9 cellular contexts compared by ENCODE assay signal in the genomic region with DNA sequence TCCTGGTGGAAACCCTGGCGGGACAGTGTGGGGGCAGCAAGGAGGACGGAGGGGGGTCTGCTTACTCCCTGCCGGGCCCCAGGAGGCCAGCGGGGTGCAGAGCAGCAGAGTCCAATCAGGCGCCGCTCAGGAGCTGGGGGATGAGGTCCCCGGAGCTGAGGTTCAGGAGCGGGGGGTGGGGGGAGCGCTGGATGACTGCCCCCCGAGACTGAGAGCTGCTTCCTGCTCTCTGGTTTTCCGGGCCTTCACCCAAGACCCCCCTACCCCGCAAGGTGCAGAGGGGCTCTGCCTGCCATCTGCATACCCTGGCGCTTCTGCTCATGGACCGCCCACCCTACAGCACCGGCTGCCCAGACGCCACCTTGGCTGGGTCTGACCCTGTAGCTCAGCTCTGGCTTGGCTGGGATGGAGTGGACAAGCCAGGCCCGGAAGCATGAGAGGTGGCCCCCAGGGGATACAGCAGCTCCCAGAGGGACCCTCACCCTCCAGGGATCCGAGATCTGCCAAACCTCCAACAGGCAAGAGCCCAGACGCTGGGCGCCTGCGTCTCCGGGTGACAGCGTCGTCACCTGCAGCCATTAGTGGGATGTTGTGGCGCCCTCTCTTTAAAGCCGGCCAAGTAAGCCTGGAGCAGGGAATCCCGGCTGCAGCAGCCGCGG. TPM values are rescaled to one million over a fixed set of nuclear protein-coding genes. Genes with fewer than 3 reads are reported as not detected.
DNase-seq lines count a peak whose midpoint lies in the region; ATAC-seq and TF ChIP-seq lines count a peak whose summit lies in the region.
"Had no signal": no experiment of that assay in that cellular context is flagged by ENCODE, and none has a peak within 500 bp of the region (broad histone marks: within the 10 kb centered on the region; RNA-seq: fewer than 3 reads in every experiment).

No MANE protein-coding gene starts in this region.

- H3K27me3 ChIP-seq in BE2C (peaks cover 39% of the 10 kb centered on the region), PC-9 (ENCODE audit: insufficient read depth, low read depth) (no peaks in the 10 kb centered on the region), parathyroid adenoma (ENCODE audit: control insufficient read depth, insufficient read depth, low read length) (no peaks in the 10 kb centered on the region)

- H3K36me3 ChIP-seq in BE2C (no peaks in the 10 kb centered on the region), PC-9 (ENCODE audit: low read depth) (no peaks in the 10 kb centered on the region), parathyroid adenoma (ENCODE audit: control insufficient read depth, insufficient read depth, low read length) (no peaks in the 10 kb centered on the region)

- TF ChIP-seq CTCF in BE2C (IDR thresholded peaks at IDR 0.05; ENCODE audit: low read depth, low read length) (no peak), PC-9 (conservative IDR thresholded peaks at IDR 0.05) (no peak), foreskin fibroblast (IDR thresholded peaks at IDR 0.05; ENCODE audit: low read depth, low read length) (no peak), parathyroid adenoma (IDR thresholded peaks at IDR 0.05) (no peak)

- intact Hi-C loops in PC-9 (cut with micrococcal nuclease; ENCODE audit: unreplicated experiment) = no loop called here

- ATAC-seq in GM18520 (IDR thresholded peaks at IDR 0.05; ENCODE audit: unreplicated experiment) (no peak), GM18867 (IDR thresholded peaks at IDR 0.05; ENCODE audit: unreplicated experiment) (no peak)

- H3K9me3 ChIP-seq in BE2C (no peaks in the 10 kb centered on the region), PC-9 (ENCODE audit: insufficient read depth, low read depth) (no peaks in the 10 kb centered on the region), parathyroid adenoma (ENCODE audit: control insufficient read depth, low read length) (no peaks in the 10 kb centered on the region)

- H3K4me1 ChIP-seq in BE2C (no peaks in the 10 kb centered on the region), PC-9 (replicated peaks; ENCODE audit: insufficient read depth) (no peaks in the 10 kb centered on the region), parathyroid adenoma (peaks cover 6% of the 10 kb centered on the region)

- DNase-seq in BE2C = no peak
- DNase-seq in PC-9 = no peak
- peak in 1 of 2 donors; percentile 9 for DNase-seq in foreskin fibroblast
- DNase-seq in GM03348 (ENCODE audit: low spot score) = no peak
- DNase-seq in OCI-M2 (lab: John Stamatoyannopoulos, UW; ENCODE audit: unreplicated experiment) = no peak
- DNase-seq: NCI-H510A had no signal

- H3K4me2 ChIP-seq in PC-9 = peak overlapping the region; percentile 47; the same call in 1 of the 2 replicates
- H3K4me2 ChIP-seq in parathyroid adenoma (ENCODE audit: low read length) = peak overlapping the region; percentile 91

- POLR2A ChIA-PET in PC-9 (lab: Charles Lee; ENCODE audit: unreplicated experiment) = no interaction called here

- no peaks in the 10 kb centered on the region for H3K9me2 ChIP-seq in PC-9 (ENCODE audit: insufficient read depth)

- no peak overlapping the region for H3K27ac ChIP-seq in PC-9
- no peak overlapping the region for H3K27ac ChIP-seq in parathyroid adenoma

- H3K9ac ChIP-seq in parathyroid adenoma = no peak overlapping the region

- H2AFZ ChIP-seq in PC-9 (no peak overlapping the region), parathyroid adenoma (peak overlapping the region; percentile 76)

- peak overlapping the region; percentile 45 for H3K4me3 ChIP-seq in BE2C (ENCODE audit: low read depth, low read length)
- H3K4me3 ChIP-seq in PC-9 = no peak overlapping the region
- peak overlapping the region; percentile 50 to 55 for H3K4me3 ChIP-seq in foreskin fibroblast (ENCODE audit: low read depth in 1 of 2, low read length in 2 of 2)
- H3K4me3 ChIP-seq in parathyroid adenoma (ENCODE audit: low read depth, low read length) = peak overlapping the region; percentile 68

- CTCF ChIA-PET in PC-9 (lab: Charles Lee) = interaction anchor here (0.6 kb wide), 2 partner anchors 51 to 96 kb away, joined by 9 read pairs; no protein-coding TSS in a partner anchor

- no peaks in the 10 kb centered on the region for H3F3A ChIP-seq in PC-9 (ENCODE audit: insufficient read depth, low read depth)

- H3K79me2 ChIP-seq in PC-9 (ENCODE audit: low read depth) = no peaks in the 10 kb centered on the region
- peaks cover 22% of the 10 kb centered on the region for H3K79me2 ChIP-seq in parathyroid adenoma

- H4K20me1 ChIP-seq in PC-9 (ENCODE audit: insufficient read depth) = no peaks in the 10 kb centered on the region

- no TSS peak for BruUV-seq in PC-9 (replicated peaks; lab: Mats Ljungman, UMichigan)

RNA-seq across cellular contexts. Expression of a gene that starts 0.9 kb away (rescaled TPM):
- 3.9 TPM for polyA plus RNA-seq in BE2C (2012; ENCODE audit: insufficient read depth, insufficient read length, low read depth)
- total RNA-seq in PC-9 (2021) = 1.2 and 1.7 TPM in 2 replicates
